ENCODE assay signal across 8 cellular contexts in genomic region chr22:37933711-37934376, GRCh38. TPM values are rescaled to one million over a fixed set of nuclear protein-coding genes. Genes with fewer than 3 reads are reported as not detected.
DNase-seq lines count a peak whose midpoint lies in the region; ATAC-seq lines count a peak whose summit lies in the region.

No MANE protein-coding gene starts in this region.

- H3K56ac ChIP-seq in mesendoderm (ENCODE audit: low read length): peak overlapping the region; percentile 19

- no peak overlapping the region for H3K18ac ChIP-seq in mesendoderm (ENCODE audit: low read length)

- peaks cover 6% of the 10 kb centered on the region for H3K36me3 Mint-ChIP-seq in activated CD8-positive, alpha-beta T cell treated with anti-CD3 and anti-CD28 coated beads, Interleukin-2, amount 10 ng/mL, durations not matched to agents 7 days and 5 days (ENCODE audit: low read depth)
- H3K36me3 Mint-ChIP-seq in effector memory CD8-positive, alpha-beta T cell (ENCODE audit: insufficient read depth): peaks cover 17% of the 10 kb centered on the region

- no peak overlapping the region for H4K5ac ChIP-seq in mesendoderm (ENCODE audit: low read length)

- no peak overlapping the region for H3K4me2 ChIP-seq in mesendoderm (ENCODE audit: low read length)

- POLR2A ChIA-PET in activated CD8-positive, alpha-beta T cell treated with anti-CD3 and anti-CD28 coated beads, Interleukin-2, amount 10 ng/mL, durations not matched to agents 7 days and 5 days (lab: Charles Lee): interaction anchor here (0.6 kb wide), 1 partner anchor 82 kb away, joined by 3 read pairs; no protein-coding TSS in a partner anchor

- no peak overlapping the region for H3K4me3 ChIP-seq in mesendoderm (ENCODE audit: low read length)

- peaks cover 7% of the 10 kb centered on the region for H3K36me3 ChIP-seq in mesendoderm (ENCODE audit: control insufficient read depth, insufficient read depth, low read length)

- no peak overlapping the region for H3K4ac ChIP-seq in mesendoderm (ENCODE audit: low read depth, low read length)

- WGBS in mesendoderm (ENCODE audit: extremely low coverage, insufficient coverage, low lambda C conversion rate): no CpG with 5 or more reads among the region's 13 CpGs

- no peaks in the 10 kb centered on the region for H3K4me1 ChIP-seq in mesendoderm (ENCODE audit: control insufficient read depth, low read depth, low read length)

- H3K27ac ChIP-seq in mesendoderm (ENCODE audit: low read depth, low read length): no peak overlapping the region

- ATAC-seq in HG03045 (IDR thresholded peaks at IDR 0.05; ENCODE audit: unreplicated experiment): peak; percentile 74
- peak; percentile 99 for ATAC-seq in activated CD8-positive, alpha-beta T cell treated with anti-CD3 and anti-CD28 coated beads, Interleukin-2, amount 10 ng/mL, durations not matched to agents 7 days and 5 days
- peak; percentile 100 for ATAC-seq in effector memory CD8-positive, alpha-beta T cell (replicated peaks)

- H3K79me1 ChIP-seq in mesendoderm (ENCODE audit: low read length): no peaks in the 10 kb centered on the region

- DNase-seq in NCI-H2196 (lab: John Stamatoyannopoulos, UW; ENCODE audit: unreplicated experiment): peak; percentile 33
- DNase-seq in NCI-H2196 treated with DMSO at 0.1 percent for 48 hours (lab: John Stamatoyannopoulos, UW; ENCODE audit: unreplicated experiment): no peak
- peak; percentile 6 for DNase-seq in NCI-H748 treated with DMSO at 0.1 percent for 48 hours (lab: John Stamatoyannopoulos, UW)
- peak; percentile 90 for DNase-seq in activated CD8-positive, alpha-beta T cell treated with anti-CD3 and anti-CD28 coated beads, Interleukin-2, amount 10 ng/mL, durations not matched to agents 7 days and 5 days
- DNase-seq in effector memory CD8-positive, alpha-beta T cell: peak; percentile 68 to 78 (median 75)
- peak; percentile 97 for DNase-seq in mesendoderm
- peak; percentile 61 for DNase-seq in stimulated activated CD8-positive, alpha-beta memory T cell treated with anti-CD3 and anti-CD28 coated beads, Interleukin-12 subunit alpha, Interleukin-12 subunit beta, amount 100 ng/mL, for 1 hour (ENCODE audit: low read depth)

- CTCF ChIA-PET in activated CD8-positive, alpha-beta T cell treated with anti-CD3 and anti-CD28 coated beads, Interleukin-2, amount 10 ng/mL, durations not matched to agents 7 days and 5 days (lab: Charles Lee): interaction anchor here (0.6 to 3.0 kb wide), 21 partner anchors 10 to 372 kb away, joined by 3 to 18 read pairs (median 5); partner anchors contain the start of genes C22orf23, MICALL1 and POLR2F

- H2AK5ac ChIP-seq in mesendoderm (ENCODE audit: low read length): no peak overlapping the region

- H3K23ac ChIP-seq in mesendoderm (ENCODE audit: low read length): no peak overlapping the region

- H2BK5ac ChIP-seq in mesendoderm (ENCODE audit: low read length): no peak overlapping the region

- H3K27me3 ChIP-seq in mesendoderm (ENCODE audit: insufficient read depth, low read length, poor library complexity): no peaks in the 10 kb centered on the region

- H3K4me3 Mint-ChIP-seq in activated CD8-positive, alpha-beta T cell treated with anti-CD3 and anti-CD28 coated beads, Interleukin-2, amount 10 ng/mL, durations not matched to agents 7 days and 5 days: no peak overlapping the region
- H3K4me3 Mint-ChIP-seq in effector memory CD8-positive, alpha-beta T cell: no peak overlapping the region

- H3K27me3 Mint-ChIP-seq in activated CD8-positive, alpha-beta T cell treated with anti-CD3 and anti-CD28 coated beads, Interleukin-2, amount 10 ng/mL, durations not matched to agents 7 days and 5 days (ENCODE audit: low read depth): no peaks in the 10 kb centered on the region
- no peaks in the 10 kb centered on the region for H3K27me3 Mint-ChIP-seq in effector memory CD8-positive, alpha-beta T cell

- no peak overlapping the region for H3K27ac Mint-ChIP-seq in activated CD8-positive, alpha-beta T cell treated with anti-CD3 and anti-CD28 coated beads, Interleukin-2, amount 10 ng/mL, durations not matched to agents 7 days and 5 days
- peak overlapping the region in 1 of 2 donors; percentile 66 for H3K27ac Mint-ChIP-seq in effector memory CD8-positive, alpha-beta T cell

- H3K4me1 Mint-ChIP-seq in activated CD8-positive, alpha-beta T cell treated with anti-CD3 and anti-CD28 coated beads, Interleukin-2, amount 10 ng/mL, durations not matched to agents 7 days and 5 days (ENCODE audit: low read depth): peaks cover 15% of the 10 kb centered on the region
- peaks cover 16 to 18% of the 10 kb centered on the region in 2 donors for H3K4me1 Mint-ChIP-seq in effector memory CD8-positive, alpha-beta T cell (ENCODE audit: low read depth in 2 of 2)

- H3K9ac ChIP-seq in mesendoderm (ENCODE audit: low read length): peak overlapping the region; percentile 32

- H3K9me3 Mint-ChIP-seq in activated CD8-positive, alpha-beta T cell treated with anti-CD3 and anti-CD28 coated beads, Interleukin-2, amount 10 ng/mL, durations not matched to agents 7 days and 5 days (ENCODE audit: insufficient read depth): no peaks in the 10 kb centered on the region
- H3K9me3 Mint-ChIP-seq in effector memory CD8-positive, alpha-beta T cell: no peaks in the 10 kb centered on the region

- no peaks in the 10 kb centered on the region for H3K79me2 ChIP-seq in mesendoderm (ENCODE audit: control insufficient read depth, insufficient read depth, low read length)

- H2BK120ac ChIP-seq in mesendoderm (ENCODE audit: low read depth, low read length): no peak overlapping the region

- H2BK15ac ChIP-seq in mesendoderm (replicated peaks; ENCODE audit: low read depth): no peak overlapping the region

- no peak overlapping the region for H4K8ac ChIP-seq in mesendoderm (ENCODE audit: low read depth, low read length)

RNA-seq across cellular contexts. Expression of gene C22orf23, which starts 19.6 kb away (rescaled TPM):
- total RNA-seq in activated CD8-positive, alpha-beta T cell treated with anti-CD3 and anti-CD28 coated beads, Interleukin-2, amount 10 ng/mL, durations not matched to agents 7 days and 5 days: not detected
- polyA plus RNA-seq in mesendoderm (2013, experiment 1 of 2): 0.31 TPM
- polyA plus RNA-seq in mesendoderm (2013, experiment 2 of 2): 0.41 TPM

RNA-seq across cellular contexts. Expression of gene POLR2F, which starts 19.7 kb away (rescaled TPM):
- total RNA-seq in activated CD8-positive, alpha-beta T cell treated with anti-CD3 and anti-CD28 coated beads, Interleukin-2, amount 10 ng/mL, durations not matched to agents 7 days and 5 days: 10 to 100 TPM; 71.7 to 73.8 TPM
- polyA plus RNA-seq in mesendoderm (2013, experiment 1 of 2): 235 TPM
- 238 TPM for polyA plus RNA-seq in mesendoderm (2013, experiment 2 of 2)

RNA-seq across cellular contexts. Expression of gene MICALL1, which starts 27.7 kb away (rescaled TPM):
- total RNA-seq in activated CD8-positive, alpha-beta T cell treated with anti-CD3 and anti-CD28 coated beads, Interleukin-2, amount 10 ng/mL, durations not matched to agents 7 days and 5 days: 10 to 100 TPM; 21.3 to 24.5 TPM
- 24.9 TPM for polyA plus RNA-seq in mesendoderm (2013, experiment 1 of 2)
- 25.2 TPM for polyA plus RNA-seq in mesendoderm (2013, experiment 2 of 2)

RNA-seq across cellular contexts. Expression of gene SOX10, which starts 50.5 kb away (rescaled TPM):
- total RNA-seq in activated CD8-positive, alpha-beta T cell treated with anti-CD3 and anti-CD28 coated beads, Interleukin-2, amount 10 ng/mL, durations not matched to agents 7 days and 5 days: not detected
- 2.7 TPM for polyA plus RNA-seq in mesendoderm (2013, experiment 1 of 2)
- polyA plus RNA-seq in mesendoderm (2013, experiment 2 of 2): 2.7 TPM
